In genomic region chr20:41436679-41437078, GRCh38 we compare ENCODE assay signal across 15 cellular contexts.
DNase-seq lines count a peak whose midpoint lies in the region; ATAC-seq and TF ChIP-seq lines count a peak whose summit lies in the region.
"Had no signal": no experiment of that assay in that cellular context is flagged by ENCODE, and none has a peak within 500 bp of the region (broad histone marks: within the 10 kb centered on the region; RNA-seq: fewer than 3 reads in every experiment).

No MANE protein-coding gene starts in this region.

- no peaks in the 10 kb centered on the region for H3K27me3 Mint-ChIP-seq in activated CD4-positive, alpha-beta T cell treated with anti-CD3 and anti-CD28 coated beads, Interleukin-2, amount 10 ng/mL, durations not matched to agents 7 days and 5 days
- no peaks in the 10 kb centered on the region for H3K27me3 Mint-ChIP-seq in activated naive CD8-positive, alpha-beta T cell treated with anti-CD3 and anti-CD28 coated beads, Interleukin-2, amount 50 U/mL, for 24 hours
- no peaks in the 10 kb centered on the region for H3K27me3 Mint-ChIP-seq in naive thymus-derived CD4-positive, alpha-beta T cell

- intact Hi-C loops in naive thymus-derived CD4-positive, alpha-beta T cell (cut with micrococcal nuclease), result loop anchor here (1.0 to 10.0 kb wide), 3 partner anchors 8 to 282 kb away; no protein-coding TSS in a partner anchor

- no peaks in the 10 kb centered on the region for H3K9me3 ChIP-seq in naive thymus-derived CD4-positive, alpha-beta T cell (ENCODE audit: control insufficient read depth in 2 of 3, low read length in 3 of 3)
- H3K9me3 ChIP-seq: A549, psoas muscle had no signal

- H3K27ac Mint-ChIP-seq in activated CD4-positive, alpha-beta T cell treated with anti-CD3 and anti-CD28 coated beads, Interleukin-2, amount 10 ng/mL, durations not matched to agents 7 days and 5 days, result peak overlapping the region; percentile 80
- peak overlapping the region; percentile 3 for H3K27ac Mint-ChIP-seq in activated naive CD8-positive, alpha-beta T cell treated with anti-CD3 and anti-CD28 coated beads, Interleukin-2, amount 50 U/mL, for 24 hours
- H3K27ac Mint-ChIP-seq in naive thymus-derived CD4-positive, alpha-beta T cell, result peak overlapping the region in 8 of 9 donors; percentile 6 to 92 (median 55)

- ATAC-seq in activated naive CD8-positive, alpha-beta T cell treated with anti-CD3 and anti-CD28 coated beads, Interleukin-2, amount 50 U/mL, for 24 hours, result peak; percentile 41
- peak; percentile 89 for ATAC-seq in naive thymus-derived CD4-positive, alpha-beta T cell
- ATAC-seq: A549, psoas muscle, SK-N-SH treated with all-trans-retinoic acid at 6 μM for 48 hours had no signal

- H3K36me3 ChIP-seq in naive thymus-derived CD4-positive, alpha-beta T cell (ENCODE audit: control insufficient read depth in 2 of 3, insufficient read depth in 3 of 3, low read length in 3 of 3), result peaks cover 0 to 30% (median 0%) of the 10 kb centered on the region in 3 experiments

- POLR2A ChIA-PET in activated CD4-positive, alpha-beta T cell treated with anti-CD3 and anti-CD28 coated beads, Interleukin-2, amount 10 ng/mL, durations not matched to agents 7 days and 5 days (lab: Charles Lee), result no interaction called here
- POLR2A ChIA-PET in naive thymus-derived CD4-positive, alpha-beta T cell (lab: Charles Lee), result no interaction called here
- POLR2A ChIA-PET in RWPE1 (lab: Yijun Ruan, JAX; ENCODE audit: low non-redundant PET), result no interaction called here

- H3K4me3 ChIP-seq in naive thymus-derived CD4-positive, alpha-beta T cell (ENCODE audit: low read length), result no peak overlapping the region
- H3K4me3 ChIP-seq: A549, lung, psoas muscle had no signal

- peaks cover 8% of the 10 kb centered on the region for H3K9me3 Mint-ChIP-seq in activated CD4-positive, alpha-beta T cell treated with anti-CD3 and anti-CD28 coated beads, Interleukin-2, amount 10 ng/mL, durations not matched to agents 7 days and 5 days
- H3K9me3 Mint-ChIP-seq in activated naive CD8-positive, alpha-beta T cell treated with anti-CD3 and anti-CD28 coated beads, Interleukin-2, amount 50 U/mL, for 24 hours, result no peaks in the 10 kb centered on the region
- H3K9me3 Mint-ChIP-seq in naive thymus-derived CD4-positive, alpha-beta T cell, result peaks cover 0 to 11% (median 0%) of the 10 kb centered on the region in 11 donors

- no peak for DNase-seq in activated CD4-positive, alpha-beta T cell treated with anti-CD3 and anti-CD28 coated beads, Interleukin-2, amount 10 ng/mL, durations not matched to agents 7 days and 5 days
- no peak for DNase-seq in activated CD4-positive, alpha-beta T cell treated with anti-CD3 and anti-CD28 coated beads for 1 hour
- peak; percentile 90 for DNase-seq in MV-4-11 (lab: John Stamatoyannopoulos, UW)
- no peak for DNase-seq in activated naive CD8-positive, alpha-beta T cell treated with anti-CD3 and anti-CD28 coated beads, Interleukin-2, amount 50 U/mL, for 24 hours
- peak in 6 of 9 donors; percentile 10 to 59 (median 50) for DNase-seq in naive thymus-derived CD4-positive, alpha-beta T cell
- DNase-seq in RWPE1 (ENCODE audit: low spot score), result no peak
- no peak for DNase-seq in NCI-H526 (lab: John Stamatoyannopoulos, UW)
- DNase-seq in activated gamma-delta T cell treated with Interleukin-2 at 50 U/mL for 16 hours, result no peak
- DNase-seq: cortex of kidney, Karpas-422, NCI-H446 treated with DMSO at 0.1 percent for 48 hours, psoas muscle had no signal

- no peak overlapping the region for H3K27ac ChIP-seq in naive thymus-derived CD4-positive, alpha-beta T cell (ENCODE audit: low read depth, low read length)
- H3K27ac ChIP-seq in RWPE1, result no peak overlapping the region
- H3K27ac ChIP-seq: A549, psoas muscle had no signal

- H3K4me3 Mint-ChIP-seq in activated CD4-positive, alpha-beta T cell treated with anti-CD3 and anti-CD28 coated beads, Interleukin-2, amount 10 ng/mL, durations not matched to agents 7 days and 5 days, result peak overlapping the region; percentile 11
- H3K4me3 Mint-ChIP-seq in activated naive CD8-positive, alpha-beta T cell treated with anti-CD3 and anti-CD28 coated beads, Interleukin-2, amount 50 U/mL, for 24 hours, result no peak overlapping the region
- peak overlapping the region in 9 of 10 donors; percentile 21 to 85 (median 47) for H3K4me3 Mint-ChIP-seq in naive thymus-derived CD4-positive, alpha-beta T cell

- H3K4me1 ChIP-seq in naive thymus-derived CD4-positive, alpha-beta T cell (ENCODE audit: control insufficient read depth in 2 of 2, insufficient read depth in 2 of 2, low read length in 2 of 2), result peaks cover 0 to 21% of the 10 kb centered on the region in 2 donors
- H3K4me1 ChIP-seq: A549 had no signal

- H3K36me3 Mint-ChIP-seq in activated CD4-positive, alpha-beta T cell treated with anti-CD3 and anti-CD28 coated beads, Interleukin-2, amount 10 ng/mL, durations not matched to agents 7 days and 5 days (ENCODE audit: low read depth), result peaks cover 81% of the 10 kb centered on the region
- H3K36me3 Mint-ChIP-seq in activated naive CD8-positive, alpha-beta T cell treated with anti-CD3 and anti-CD28 coated beads, Interleukin-2, amount 50 U/mL, for 24 hours (ENCODE audit: low read depth), result peaks cover 47% of the 10 kb centered on the region
- H3K36me3 Mint-ChIP-seq in naive thymus-derived CD4-positive, alpha-beta T cell, result peaks cover 14 to 77% (median 64%) of the 10 kb centered on the region in 5 donors

- H3K4me1 Mint-ChIP-seq in activated CD4-positive, alpha-beta T cell treated with anti-CD3 and anti-CD28 coated beads, Interleukin-2, amount 10 ng/mL, durations not matched to agents 7 days and 5 days, result peaks cover 78% of the 10 kb centered on the region
- H3K4me1 Mint-ChIP-seq in activated naive CD8-positive, alpha-beta T cell treated with anti-CD3 and anti-CD28 coated beads, Interleukin-2, amount 50 U/mL, for 24 hours, result peaks cover 41% of the 10 kb centered on the region
- H3K4me1 Mint-ChIP-seq in naive thymus-derived CD4-positive, alpha-beta T cell, result peaks cover 35 to 79% (median 67%) of the 10 kb centered on the region in 7 donors

- no peaks in the 10 kb centered on the region for H3K27me3 ChIP-seq in naive thymus-derived CD4-positive, alpha-beta T cell (ENCODE audit: control insufficient read depth in 2 of 2, insufficient read depth in 2 of 2, low read length in 2 of 2)

- CTCF ChIA-PET in activated CD4-positive, alpha-beta T cell treated with anti-CD3 and anti-CD28 coated beads, Interleukin-2, amount 10 ng/mL, durations not matched to agents 7 days and 5 days (lab: Charles Lee), result no interaction called here
- CTCF ChIA-PET in naive thymus-derived CD4-positive, alpha-beta T cell (lab: Charles Lee), result no interaction called here
- CTCF ChIA-PET in RWPE1 (lab: Yijun Ruan, JAX), result no interaction called here

- no peak for TF ChIP-seq CTCF in RWPE1 (conservative IDR thresholded peaks at IDR 0.05; ENCODE audit: low read depth)

Comparison
In these comparisons a context has a peak if more than half of its experiments do, and no peak if none do; other contexts are left out.
1. DNase-seq: peak in MV-4-11 (single experiment) and naive thymus-derived CD4-positive, alpha-beta T cell (6 of 9); none in activated CD4-positive, alpha-beta T cell treated with anti-CD3 and anti-CD28 coated beads, Interleukin-2, amount 10 ng/mL, durations not matched to agents 7 days and 5 days (single experiment), activated CD4-positive, alpha-beta T cell treated with anti-CD3 and anti-CD28 coated beads for 1 hour (single experiment), activated naive CD8-positive, alpha-beta T cell treated with anti-CD3 and anti-CD28 coated beads, Interleukin-2, amount 50 U/mL, for 24 hours (single experiment), RWPE1 (single experiment), NCI-H526 (0 of 2) and activated gamma-delta T cell treated with Interleukin-2 at 50 U/mL for 16 hours (single experiment).
2. H3K27ac Mint-ChIP-seq: peak in every context shown above with its lines; median percentile 80 in activated CD4-positive, alpha-beta T cell treated with anti-CD3 and anti-CD28 coated beads, Interleukin-2, amount 10 ng/mL, durations not matched to agents 7 days and 5 days; 55 in naive thymus-derived CD4-positive, alpha-beta T cell; 3 in activated naive CD8-positive, alpha-beta T cell treated with anti-CD3 and anti-CD28 coated beads, Interleukin-2, amount 50 U/mL, for 24 hours.